In the genomic region with DNA sequence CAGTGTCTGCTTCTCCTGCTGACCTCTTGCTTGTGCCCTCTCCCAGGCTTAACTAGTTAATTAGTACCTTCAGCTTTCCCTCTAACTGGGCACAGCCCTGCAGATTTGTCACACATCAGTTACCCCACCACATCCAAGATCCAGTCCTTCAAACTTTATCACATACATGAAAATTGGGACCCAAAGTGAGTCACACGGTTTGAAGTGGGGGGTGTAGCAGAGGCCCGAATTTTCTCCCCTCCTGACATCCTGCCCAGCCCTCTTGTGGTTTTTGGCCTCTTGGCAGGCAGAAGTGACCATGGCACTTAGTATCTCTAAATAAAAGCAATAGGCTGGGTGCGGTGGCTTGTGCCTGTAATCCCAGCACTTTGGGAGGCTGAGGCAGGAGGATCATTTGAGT, we compare ENCODE assay signal across 7 cellular contexts.
DNase-seq lines count a peak whose midpoint lies in the region; ATAC-seq lines count a peak whose summit lies in the region.
"Had no signal": no experiment of that assay in that cellular context is flagged by ENCODE, and none has a peak within 500 bp of the region (broad histone marks: within the 10 kb centered on the region; RNA-seq: fewer than 3 reads in every experiment).

No MANE protein-coding gene starts in this region.

- no peak for DNase-seq in activated naive CD4-positive, alpha-beta T cell treated with anti-CD3 and anti-CD28 coated beads, Interleukin-2, amount 10 ng/mL, durations not matched to agents 7 days and 5 days
- no peak for DNase-seq in activated naive CD4-positive, alpha-beta T cell treated with anti-CD3 and anti-CD28 coated beads, Interleukin-2, amount 50 U/mL, for 16 hours
- peak; percentile 54 for DNase-seq in astrocyte of the hippocampus (ENCODE audit: low read depth, low spot score)
- no peak for DNase-seq in stimulated activated naive B cell treated with anti-CD40 and anti-IgM and Interleukin-4, amounts not matched to agents 10 μg/mL and 1 μg/mL and 100 μg/mL, for 72 hours
- DNase-seq: activated CD4-positive, alpha-beta T cell treated with anti-CD3 and anti-CD28 coated beads, Interleukin-2, amount 50 U/mL, for 1 hour had no signal

- peak overlapping the region; percentile 92 for H3K4me3 Mint-ChIP-seq in activated naive CD4-positive, alpha-beta T cell treated with anti-CD3 and anti-CD28 coated beads, Interleukin-2, amount 10 ng/mL, durations not matched to agents 7 days and 5 days
- peak overlapping the region in 1 of 2 donors; percentile 2 for H3K4me3 Mint-ChIP-seq in stimulated activated naive B cell treated with anti-CD40 and anti-IgM and Interleukin-4, amounts not matched to agents 10 μg/mL and 1 μg/mL and 100 μg/mL, for 72 hours

- peak overlapping the region; percentile 86 for H3K27ac Mint-ChIP-seq in activated naive CD4-positive, alpha-beta T cell treated with anti-CD3 and anti-CD28 coated beads, Interleukin-2, amount 10 ng/mL, durations not matched to agents 7 days and 5 days
- peak overlapping the region; percentile 71 for H3K27ac Mint-ChIP-seq in stimulated activated naive B cell treated with anti-CD40 and anti-IgM and Interleukin-4, amounts not matched to agents 10 μg/mL and 1 μg/mL and 100 μg/mL, for 72 hours

- H3K27me3 Mint-ChIP-seq in activated naive CD4-positive, alpha-beta T cell treated with anti-CD3 and anti-CD28 coated beads, Interleukin-2, amount 10 ng/mL, durations not matched to agents 7 days and 5 days, result no peaks in the 10 kb centered on the region
- no peaks in the 10 kb centered on the region for H3K27me3 Mint-ChIP-seq in stimulated activated naive B cell treated with anti-CD40 and anti-IgM and Interleukin-4, amounts not matched to agents 10 μg/mL and 1 μg/mL and 100 μg/mL, for 72 hours

- H3K9me3 Mint-ChIP-seq in activated naive CD4-positive, alpha-beta T cell treated with anti-CD3 and anti-CD28 coated beads, Interleukin-2, amount 10 ng/mL, durations not matched to agents 7 days and 5 days, result no peaks in the 10 kb centered on the region
- no peaks in the 10 kb centered on the region for H3K9me3 Mint-ChIP-seq in stimulated activated naive B cell treated with anti-CD40 and anti-IgM and Interleukin-4, amounts not matched to agents 10 μg/mL and 1 μg/mL and 100 μg/mL, for 72 hours

- ATAC-seq in stimulated activated naive B cell treated with anti-CD40 and anti-IgM and Interleukin-4, amounts not matched to agents 10 μg/mL and 1 μg/mL and 100 μg/mL, for 72 hours (replicated peaks), result no peak
- ATAC-seq in HG03457 (IDR thresholded peaks at IDR 0.05; ENCODE audit: unreplicated experiment), result no peak
- ATAC-seq in HG02763 (IDR thresholded peaks at IDR 0.05; ENCODE audit: unreplicated experiment), result no peak

- peaks cover 82% of the 10 kb centered on the region for H3K4me1 Mint-ChIP-seq in activated naive CD4-positive, alpha-beta T cell treated with anti-CD3 and anti-CD28 coated beads, Interleukin-2, amount 10 ng/mL, durations not matched to agents 7 days and 5 days
- H3K4me1 Mint-ChIP-seq in stimulated activated naive B cell treated with anti-CD40 and anti-IgM and Interleukin-4, amounts not matched to agents 10 μg/mL and 1 μg/mL and 100 μg/mL, for 72 hours, result peaks cover 46 to 77% of the 10 kb centered on the region in 2 donors

- H3K36me3 Mint-ChIP-seq in activated naive CD4-positive, alpha-beta T cell treated with anti-CD3 and anti-CD28 coated beads, Interleukin-2, amount 10 ng/mL, durations not matched to agents 7 days and 5 days, result peaks cover 65% of the 10 kb centered on the region
- H3K36me3 Mint-ChIP-seq in stimulated activated naive B cell treated with anti-CD40 and anti-IgM and Interleukin-4, amounts not matched to agents 10 μg/mL and 1 μg/mL and 100 μg/mL, for 72 hours, result peaks cover 14 to 37% of the 10 kb centered on the region in 2 donors

- CTCF ChIA-PET in activated naive CD4-positive, alpha-beta T cell treated with anti-CD3 and anti-CD28 coated beads, Interleukin-2, amount 10 ng/mL, durations not matched to agents 7 days and 5 days (lab: Charles Lee), result interaction anchor here (1.1 to 25.1 kb wide), 9 partner anchors 10 to 768 kb away, joined by 3 to 753 read pairs (median 5); partner anchors contain the start of genes C3orf18 and HEMK1
